In genomic region chr3:13012228-13012691, GRCh38 we compare ENCODE assay signal across 1 cellular context.
A peak's percentile ranks its signal among the peaks of the same experiment; 100 is the strongest.
TF ChIP-seq lines count a peak whose summit lies in the region.

No MANE protein-coding gene starts in this region.

TF ChIP-seq in GM12878, 131 proteins besides CTCF, POLR2A, EP300 and RAD21 (continued from another document):
- TF ChIP-seq, protein P1, sequence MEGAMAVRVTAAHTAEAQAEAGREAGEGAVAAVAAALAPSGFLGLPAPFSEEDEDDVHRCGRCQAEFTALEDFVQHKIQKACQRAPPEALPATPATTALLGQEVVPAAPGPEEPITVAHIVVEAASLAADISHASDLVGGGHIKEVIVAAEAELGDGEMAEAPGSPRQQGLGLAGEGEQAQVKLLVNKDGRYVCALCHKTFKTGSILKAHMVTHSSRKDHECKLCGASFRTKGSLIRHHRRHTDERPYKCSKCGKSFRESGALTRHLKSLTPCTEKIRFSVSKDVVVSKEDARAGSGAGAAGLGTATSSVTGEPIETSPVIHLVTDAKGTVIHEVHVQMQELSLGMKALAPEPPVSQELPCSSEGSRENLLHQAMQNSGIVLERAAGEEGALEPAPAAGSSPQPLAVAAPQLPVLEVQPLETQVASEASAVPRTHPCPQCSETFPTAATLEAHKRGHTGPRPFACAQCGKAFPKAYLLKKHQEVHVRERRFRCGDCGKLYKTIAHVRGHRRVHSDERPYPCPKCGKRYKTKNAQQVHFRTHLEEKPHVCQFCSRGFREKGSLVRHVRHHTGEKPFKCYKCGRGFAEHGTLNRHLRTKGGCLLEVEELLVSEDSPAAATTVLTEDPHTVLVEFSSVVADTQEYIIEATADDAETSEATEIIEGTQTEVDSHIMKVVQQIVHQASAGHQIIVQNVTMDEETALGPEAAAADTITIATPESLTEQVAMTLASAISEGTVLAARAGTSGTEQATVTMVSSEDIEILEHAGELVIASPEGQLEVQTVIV (IDR thresholded peaks at IDR 0.05; ENCODE audit: borderline replicate concordance, partially characterized antibody) = no peak
- TF ChIP-seq MYB (IDR thresholded peaks at IDR 0.05; ENCODE audit: borderline replicate concordance, low read depth, low read length) = no peak
- TF ChIP-seq CEBPB (IDR thresholded peaks at IDR 0.05; ENCODE audit: borderline replicate concordance in 1 of 2, low read depth in 2 of 2, low read length in 2 of 2) = no peak
- TF ChIP-seq CBFB (IDR thresholded peaks at IDR 0.05; ENCODE audit: low read depth) = no peak
- no peak for TF ChIP-seq SMAD5 (IDR thresholded peaks at IDR 0.05; ENCODE audit: low read depth)
- TF ChIP-seq KDM1A (IDR thresholded peaks at IDR 0.05; ENCODE audit: borderline replicate concordance) = no peak
- TF ChIP-seq BCL11A (IDR thresholded peaks at IDR 0.05; ENCODE audit: low read depth, low read length) = 0 out of 2 replicates have a peak, but pooled peaks have one; percentile 7
- peak; percentile 71 for TF ChIP-seq GATAD2B (conservative IDR thresholded peaks at IDR 0.05; ENCODE audit: low read depth)
- TF ChIP-seq ZNF622 (IDR thresholded peaks at IDR 0.05) = no peak
- TF ChIP-seq POU2F2 (IDR thresholded peaks at IDR 0.05; ENCODE audit: borderline replicate concordance, low read depth, low read length) = 0 out of 3 replicates have a peak, but pooled peaks have one; percentile 20
- peak; percentile 39 for TF ChIP-seq NBN (IDR thresholded peaks at IDR 0.05)
- 0 out of 2 replicates have a peak, but pooled peaks have one; percentile 1 for TF ChIP-seq SMC3 (IDR thresholded peaks at IDR 0.05; ENCODE audit: borderline replicate concordance, low read length)
- no peak for TF ChIP-seq EZH2 (IDR thresholded peaks at IDR 0.05; ENCODE audit: borderline replicate concordance, control insufficient read depth, low read depth, low read length)
- TF ChIP-seq RCOR1 (conservative IDR thresholded peaks at IDR 0.05; ENCODE audit: low read depth, low read length) = no peak
- TF ChIP-seq, protein P2, sequence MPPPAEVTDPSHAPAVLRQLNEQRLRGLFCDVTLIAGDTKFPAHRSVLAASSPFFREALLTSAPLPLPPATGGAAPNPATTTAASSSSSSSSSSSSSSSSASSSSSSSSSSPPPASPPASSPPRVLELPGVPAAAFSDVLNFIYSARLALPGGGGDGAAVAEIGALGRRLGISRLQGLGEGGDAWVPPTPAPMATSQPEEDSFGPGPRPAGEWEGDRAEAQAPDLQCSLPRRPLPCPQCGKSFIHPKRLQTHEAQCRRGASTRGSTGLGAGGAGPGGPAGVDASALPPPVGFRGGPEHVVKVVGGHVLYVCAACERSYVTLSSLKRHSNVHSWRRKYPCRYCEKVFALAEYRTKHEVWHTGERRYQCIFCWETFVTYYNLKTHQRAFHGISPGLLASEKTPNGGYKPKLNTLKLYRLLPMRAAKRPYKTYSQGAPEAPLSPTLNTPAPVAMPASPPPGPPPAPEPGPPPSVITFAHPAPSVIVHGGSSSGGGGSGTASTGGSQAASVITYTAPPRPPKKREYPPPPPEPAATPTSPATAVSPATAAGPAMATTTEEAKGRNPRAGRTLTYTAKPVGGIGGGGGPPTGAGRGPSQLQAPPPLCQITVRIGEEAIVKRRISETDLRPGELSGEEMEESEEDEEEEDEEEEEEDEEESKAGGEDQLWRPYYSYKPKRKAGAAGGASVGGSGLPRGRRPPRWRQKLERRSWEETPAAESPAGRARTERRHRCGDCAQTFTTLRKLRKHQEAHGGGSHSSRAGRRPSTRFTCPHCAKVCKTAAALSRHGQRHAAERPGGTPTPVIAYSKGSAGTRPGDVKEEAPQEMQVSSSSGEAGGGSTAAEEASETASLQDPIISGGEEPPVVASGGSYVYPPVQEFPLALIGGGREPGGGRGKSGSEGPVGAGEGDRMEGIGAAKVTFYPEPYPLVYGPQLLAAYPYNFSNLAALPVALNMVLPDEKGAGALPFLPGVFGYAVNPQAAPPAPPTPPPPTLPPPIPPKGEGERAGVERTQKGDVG (CRISPR knock-in tag; IDR thresholded peaks at IDR 0.05) = no peak
- TF ChIP-seq, protein P3, sequence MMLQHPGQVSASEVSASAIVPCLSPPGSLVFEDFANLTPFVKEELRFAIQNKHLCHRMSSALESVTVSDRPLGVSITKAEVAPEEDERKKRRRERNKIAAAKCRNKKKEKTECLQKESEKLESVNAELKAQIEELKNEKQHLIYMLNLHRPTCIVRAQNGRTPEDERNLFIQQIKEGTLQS (IDR thresholded peaks at IDR 0.05; ENCODE audit: borderline replicate concordance, extremely low read depth, low read depth, low read length) = no peak
- TF ChIP-seq RAD51 (IDR thresholded peaks at IDR 0.05) = no peak
- TF ChIP-seq KAT2A (conservative IDR thresholded peaks at IDR 0.05; ENCODE audit: control insufficient read depth, low read depth, low read length) = no peak
- TF ChIP-seq USF1 (IDR thresholded peaks at IDR 0.05; ENCODE audit: borderline replicate concordance, extremely low read length, insufficient read depth, low read depth, low read length) = no peak
- TF ChIP-seq ATF7 (IDR thresholded peaks at IDR 0.05; ENCODE audit: low read depth) = peak; percentile 65
- no peak for TF ChIP-seq SREBF2 (IDR thresholded peaks at IDR 0.05; ENCODE audit: low read length)
- TF ChIP-seq, protein P4, sequence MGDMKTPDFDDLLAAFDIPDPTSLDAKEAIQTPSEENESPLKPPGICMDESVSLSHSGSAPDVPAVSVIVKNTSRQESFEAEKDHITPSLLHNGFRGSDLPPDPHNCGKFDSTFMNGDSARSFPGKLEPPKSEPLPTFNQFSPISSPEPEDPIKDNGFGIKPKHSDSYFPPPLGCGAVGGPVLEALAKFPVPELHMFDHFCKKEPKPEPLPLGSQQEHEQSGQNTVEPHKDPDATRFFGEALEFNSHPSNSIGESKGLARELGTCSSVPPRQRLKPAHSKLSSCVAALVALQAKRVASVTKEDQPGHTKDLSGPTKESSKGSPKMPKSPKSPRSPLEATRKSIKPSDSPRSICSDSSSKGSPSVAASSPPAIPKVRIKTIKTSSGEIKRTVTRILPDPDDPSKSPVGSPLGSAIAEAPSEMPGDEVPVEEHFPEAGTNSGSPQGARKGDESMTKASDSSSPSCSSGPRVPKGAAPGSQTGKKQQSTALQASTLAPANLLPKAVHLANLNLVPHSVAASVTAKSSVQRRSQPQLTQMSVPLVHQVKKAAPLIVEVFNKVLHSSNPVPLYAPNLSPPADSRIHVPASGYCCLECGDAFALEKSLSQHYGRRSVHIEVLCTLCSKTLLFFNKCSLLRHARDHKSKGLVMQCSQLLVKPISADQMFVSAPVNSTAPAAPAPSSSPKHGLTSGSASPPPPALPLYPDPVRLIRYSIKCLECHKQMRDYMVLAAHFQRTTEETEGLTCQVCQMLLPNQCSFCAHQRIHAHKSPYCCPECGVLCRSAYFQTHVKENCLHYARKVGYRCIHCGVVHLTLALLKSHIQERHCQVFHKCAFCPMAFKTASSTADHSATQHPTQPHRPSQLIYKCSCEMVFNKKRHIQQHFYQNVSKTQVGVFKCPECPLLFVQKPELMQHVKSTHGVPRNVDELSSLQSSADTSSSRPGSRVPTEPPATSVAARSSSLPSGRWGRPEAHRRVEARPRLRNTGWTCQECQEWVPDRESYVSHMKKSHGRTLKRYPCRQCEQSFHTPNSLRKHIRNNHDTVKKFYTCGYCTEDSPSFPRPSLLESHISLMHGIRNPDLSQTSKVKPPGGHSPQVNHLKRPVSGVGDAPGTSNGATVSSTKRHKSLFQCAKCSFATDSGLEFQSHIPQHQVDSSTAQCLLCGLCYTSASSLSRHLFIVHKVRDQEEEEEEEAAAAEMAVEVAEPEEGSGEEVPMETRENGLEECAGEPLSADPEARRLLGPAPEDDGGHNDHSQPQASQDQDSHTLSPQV (IDR thresholded peaks at IDR 0.05) = 0 out of 2 replicates have a peak, but pooled peaks have one; percentile 8
- TF ChIP-seq NR2F1 (conservative IDR thresholded peaks at IDR 0.05) = no peak
- peak; percentile 91 for TF ChIP-seq IKZF1 (conservative IDR thresholded peaks at IDR 0.05)
- TF ChIP-seq SIN3A (IDR thresholded peaks at IDR 0.05; ENCODE audit: low read depth, low read length) = no peak
- TF ChIP-seq, protein P5, sequence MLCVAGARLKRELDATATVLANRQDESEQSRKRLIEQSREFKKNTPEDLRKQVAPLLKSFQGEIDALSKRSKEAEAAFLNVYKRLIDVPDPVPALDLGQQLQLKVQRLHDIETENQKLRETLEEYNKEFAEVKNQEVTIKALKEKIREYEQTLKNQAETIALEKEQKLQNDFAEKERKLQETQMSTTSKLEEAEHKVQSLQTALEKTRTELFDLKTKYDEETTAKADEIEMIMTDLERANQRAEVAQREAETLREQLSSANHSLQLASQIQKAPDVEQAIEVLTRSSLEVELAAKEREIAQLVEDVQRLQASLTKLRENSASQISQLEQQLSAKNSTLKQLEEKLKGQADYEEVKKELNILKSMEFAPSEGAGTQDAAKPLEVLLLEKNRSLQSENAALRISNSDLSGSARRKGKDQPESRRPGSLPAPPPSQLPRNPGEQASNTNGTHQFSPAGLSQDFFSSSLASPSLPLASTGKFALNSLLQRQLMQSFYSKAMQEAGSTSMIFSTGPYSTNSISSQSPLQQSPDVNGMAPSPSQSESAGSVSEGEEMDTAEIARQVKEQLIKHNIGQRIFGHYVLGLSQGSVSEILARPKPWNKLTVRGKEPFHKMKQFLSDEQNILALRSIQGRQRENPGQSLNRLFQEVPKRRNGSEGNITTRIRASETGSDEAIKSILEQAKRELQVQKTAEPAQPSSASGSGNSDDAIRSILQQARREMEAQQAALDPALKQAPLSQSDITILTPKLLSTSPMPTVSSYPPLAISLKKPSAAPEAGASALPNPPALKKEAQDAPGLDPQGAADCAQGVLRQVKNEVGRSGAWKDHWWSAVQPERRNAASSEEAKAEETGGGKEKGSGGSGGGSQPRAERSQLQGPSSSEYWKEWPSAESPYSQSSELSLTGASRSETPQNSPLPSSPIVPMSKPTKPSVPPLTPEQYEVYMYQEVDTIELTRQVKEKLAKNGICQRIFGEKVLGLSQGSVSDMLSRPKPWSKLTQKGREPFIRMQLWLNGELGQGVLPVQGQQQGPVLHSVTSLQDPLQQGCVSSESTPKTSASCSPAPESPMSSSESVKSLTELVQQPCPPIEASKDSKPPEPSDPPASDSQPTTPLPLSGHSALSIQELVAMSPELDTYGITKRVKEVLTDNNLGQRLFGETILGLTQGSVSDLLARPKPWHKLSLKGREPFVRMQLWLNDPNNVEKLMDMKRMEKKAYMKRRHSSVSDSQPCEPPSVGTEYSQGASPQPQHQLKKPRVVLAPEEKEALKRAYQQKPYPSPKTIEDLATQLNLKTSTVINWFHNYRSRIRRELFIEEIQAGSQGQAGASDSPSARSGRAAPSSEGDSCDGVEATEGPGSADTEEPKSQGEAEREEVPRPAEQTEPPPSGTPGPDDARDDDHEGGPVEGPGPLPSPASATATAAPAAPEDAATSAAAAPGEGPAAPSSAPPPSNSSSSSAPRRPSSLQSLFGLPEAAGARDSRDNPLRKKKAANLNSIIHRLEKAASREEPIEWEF (IDR thresholded peaks at IDR 0.05; ENCODE audit: insufficient replicate concordance, low read depth, low read length) = no peak
- no peak for TF ChIP-seq RFX5 (IDR thresholded peaks at IDR 0.05; ENCODE audit: low read depth, low read length)
- no peak for TF ChIP-seq MYC (IDR thresholded peaks at IDR 0.05; ENCODE audit: insufficient read depth, insufficient read length, insufficient replicate concordance, low read length, severe bottlenecking)
- peak; percentile 58 for TF ChIP-seq ZNF687 (IDR thresholded peaks at IDR 0.05)
- TF ChIP-seq RELA (IDR thresholded peaks at IDR 0.05; ENCODE audit: borderline replicate concordance, partially characterized antibody) = no peak
- peak; percentile 17; the same call in 1 of the 2 replicates for TF ChIP-seq ZNF207 (IDR thresholded peaks at IDR 0.05; ENCODE audit: borderline replicate concordance)
- TF ChIP-seq EGR1 (IDR thresholded peaks at IDR 0.05; ENCODE audit: borderline replicate concordance in 1 of 2, low read depth in 2 of 2, low read length in 2 of 2) = no peak
- TF ChIP-seq CBX5 (IDR thresholded peaks at IDR 0.05; ENCODE audit: low read depth) = no peak
- no peak for TF ChIP-seq SUPT20H (IDR thresholded peaks at IDR 0.05; ENCODE audit: borderline replicate concordance, control insufficient read depth, low read depth, low read length)
- no peak for TF ChIP-seq BRCA1 (IDR thresholded peaks at IDR 0.05; ENCODE audit: low read depth, low read length)
- TF ChIP-seq CHD4 (IDR thresholded peaks at IDR 0.05) = no peak
- no peak for TF ChIP-seq STAT1 (conservative IDR thresholded peaks at IDR 0.05)
- TF ChIP-seq NRF1 (conservative IDR thresholded peaks at IDR 0.05; ENCODE audit: low read depth, low read length) = no peak
- peak; percentile 4 for TF ChIP-seq KLF5 (IDR thresholded peaks at IDR 0.05; ENCODE audit: partially characterized antibody)
